8 cellular contexts compared by ENCODE assay signal in the genomic region with DNA sequence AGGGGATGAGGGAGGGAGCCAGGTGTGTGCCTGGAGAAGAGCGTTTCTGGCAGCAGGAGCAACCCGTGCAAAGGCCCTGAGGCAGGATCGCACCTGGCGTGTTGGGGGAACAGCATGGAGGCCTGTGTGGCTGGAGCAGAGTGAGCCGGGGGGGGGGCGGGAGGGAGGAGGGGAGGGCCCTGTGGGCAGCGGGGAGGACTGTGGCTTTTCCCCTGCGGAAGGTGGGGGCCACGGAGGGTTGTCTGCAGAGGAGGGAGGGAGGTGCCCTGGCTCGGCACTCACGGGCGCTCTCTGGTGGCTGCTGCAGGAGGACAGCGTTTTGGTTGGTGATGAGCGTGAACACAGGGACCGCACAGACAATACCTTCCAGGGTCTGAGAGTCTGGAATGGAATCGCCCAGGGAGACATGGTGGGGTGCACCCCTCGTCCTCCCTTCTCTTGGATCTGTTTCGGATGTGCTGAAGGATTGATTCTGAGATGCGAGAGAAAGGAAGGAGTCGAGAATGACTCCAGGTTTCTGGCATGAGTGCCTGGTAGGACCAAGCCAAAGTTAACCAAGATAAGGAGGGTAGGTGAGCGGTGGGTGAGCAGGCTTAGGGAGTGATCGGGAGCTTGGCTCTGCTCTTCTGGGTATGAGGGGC. TPM values are rescaled to one million over a fixed set of nuclear protein-coding genes. Genes with fewer than 3 reads are reported as not detected.
DNase-seq lines count a peak whose midpoint lies in the region; ATAC-seq and TF ChIP-seq lines count a peak whose summit lies in the region.

No MANE protein-coding gene starts in this region.

- DNase-seq in GM10266 (ENCODE audit: extremely low spot score) (peak; percentile 91), NCI-H1694 treated with DMSO at 0.1 percent for 48 hours (lab: John Stamatoyannopoulos, UW) (peak; percentile 4), lower lobe of right lung (peak; percentile 79)
- DNase-seq in activated CD4-positive, alpha-beta memory T cell treated with anti-CD3 and anti-CD28 coated beads for 36 hours = peak; percentile 86
- peak; percentile 55 for DNase-seq in stimulated activated CD8-positive, alpha-beta memory T cell treated with anti-CD3 and anti-CD28 coated beads, Interleukin-4, amount 100 ng/mL, for 24 hours (ENCODE audit: low read depth)

- peaks cover 63% of the 10 kb centered on the region for H3K4me1 ChIP-seq in lower lobe of right lung

- intact Hi-C loops in activated CD4-positive, alpha-beta memory T cell treated with anti-CD3 and anti-CD28 coated beads for 36 hours (cut with micrococcal nuclease) = loop anchor here (1.0 kb wide), 1 partner anchor 42 kb away; no protein-coding TSS in a partner anchor
- intact Hi-C loops in dendritic cell treated with granulocyte-macrophage colony-stimulating factor and Interleukin-4, amounts not matched to agents 40 ng/mL and 50 ng/mL, for 4 days (cut with micrococcal nuclease) = loop anchor here (1.0 kb wide), 1 partner anchor 42 kb away; no protein-coding TSS in a partner anchor
- intact Hi-C loops in lower lobe of right lung (cut with DNase I) = no loop called here

- TF ChIP-seq CTCF in GM10266 (IDR thresholded peaks at IDR 0.05; ENCODE audit: control insufficient read depth, insufficient read depth, low read depth, missing control alignments) (peak; percentile 66), lower lobe of right lung (IDR thresholded peaks at IDR 0.05) (peak; percentile 64)

- peak overlapping the region; percentile 31 for H3K27ac ChIP-seq in lower lobe of right lung

- H3K27me3 Mint-ChIP-seq in activated CD4-positive, alpha-beta memory T cell treated with anti-CD3 and anti-CD28 coated beads for 36 hours = no peaks in the 10 kb centered on the region
- no peaks in the 10 kb centered on the region for H3K27me3 Mint-ChIP-seq in dendritic cell treated with granulocyte-macrophage colony-stimulating factor and Interleukin-4, amounts not matched to agents 40 ng/mL and 50 ng/mL, for 4 days

- ATAC-seq in lower lobe of right lung = peak; percentile 62 to 65
- ATAC-seq in GM18498 (IDR thresholded peaks at IDR 0.05; ENCODE audit: unreplicated experiment) = no peak
- no peak for ATAC-seq in HG03457 (IDR thresholded peaks at IDR 0.05; ENCODE audit: unreplicated experiment)

- H3K4me3 ChIP-seq in lower lobe of right lung = no peak overlapping the region

- no peak overlapping the region for H3K4me3 Mint-ChIP-seq in activated CD4-positive, alpha-beta memory T cell treated with anti-CD3 and anti-CD28 coated beads for 36 hours
- no peak overlapping the region for H3K4me3 Mint-ChIP-seq in dendritic cell treated with granulocyte-macrophage colony-stimulating factor and Interleukin-4, amounts not matched to agents 40 ng/mL and 50 ng/mL, for 4 days

- no peaks in the 10 kb centered on the region for H3K9me3 Mint-ChIP-seq in activated CD4-positive, alpha-beta memory T cell treated with anti-CD3 and anti-CD28 coated beads for 36 hours
- H3K9me3 Mint-ChIP-seq in dendritic cell treated with granulocyte-macrophage colony-stimulating factor and Interleukin-4, amounts not matched to agents 40 ng/mL and 50 ng/mL, for 4 days = no peaks in the 10 kb centered on the region

- no peaks in the 10 kb centered on the region for H3K9me3 ChIP-seq in lower lobe of right lung

- CTCF ChIA-PET in activated CD4-positive, alpha-beta memory T cell treated with anti-CD3 and anti-CD28 coated beads for 36 hours (lab: Charles Lee) = interaction anchor here (1.0 to 3.3 kb wide), 6 partner anchors 22 to 42 kb away, joined by 3 to 37 read pairs (median 5); no protein-coding TSS in a partner anchor

- H3K36me3 ChIP-seq in lower lobe of right lung = peaks cover 24% of the 10 kb centered on the region

- H3K36me3 Mint-ChIP-seq in activated CD4-positive, alpha-beta memory T cell treated with anti-CD3 and anti-CD28 coated beads for 36 hours = peaks cover 9% of the 10 kb centered on the region
- H3K36me3 Mint-ChIP-seq in dendritic cell treated with granulocyte-macrophage colony-stimulating factor and Interleukin-4, amounts not matched to agents 40 ng/mL and 50 ng/mL, for 4 days (ENCODE audit: low read depth) = peaks cover 88% of the 10 kb centered on the region

- H3K27ac Mint-ChIP-seq in activated CD4-positive, alpha-beta memory T cell treated with anti-CD3 and anti-CD28 coated beads for 36 hours = peak overlapping the region; percentile 20
- H3K27ac Mint-ChIP-seq in dendritic cell treated with granulocyte-macrophage colony-stimulating factor and Interleukin-4, amounts not matched to agents 40 ng/mL and 50 ng/mL, for 4 days = peak overlapping the region; percentile 52

- H3K27me3 ChIP-seq in lower lobe of right lung (ENCODE audit: low read depth) = no peaks in the 10 kb centered on the region

- peaks cover 25% of the 10 kb centered on the region for H3K4me1 Mint-ChIP-seq in activated CD4-positive, alpha-beta memory T cell treated with anti-CD3 and anti-CD28 coated beads for 36 hours (ENCODE audit: low read depth)
- peaks cover 49% of the 10 kb centered on the region for H3K4me1 Mint-ChIP-seq in dendritic cell treated with granulocyte-macrophage colony-stimulating factor and Interleukin-4, amounts not matched to agents 40 ng/mL and 50 ng/mL, for 4 days (ENCODE audit: low read depth)

- POLR2A ChIA-PET in activated CD4-positive, alpha-beta memory T cell treated with anti-CD3 and anti-CD28 coated beads for 36 hours (lab: Charles Lee) = no interaction called here

RNA-seq across cellular contexts. Expression of a gene that starts 6.5 kb away (rescaled TPM):
- 10 to 100 TPM; 74.2 to 74.9 TPM for total RNA-seq in activated CD4-positive, alpha-beta memory T cell treated with anti-CD3 and anti-CD28 coated beads for 36 hours
- 101 TPM for total RNA-seq in lower lobe of right lung

RNA-seq across cellular contexts. Expression of a gene that starts 16.4 kb away (rescaled TPM):
- total RNA-seq in activated CD4-positive, alpha-beta memory T cell treated with anti-CD3 and anti-CD28 coated beads for 36 hours = 10 to 100 TPM; 14.5 to 16.0 TPM
- 60.1 TPM for total RNA-seq in lower lobe of right lung

RNA-seq across cellular contexts. Expression of a gene that starts 32.7 kb away (rescaled TPM):
- total RNA-seq in activated CD4-positive, alpha-beta memory T cell treated with anti-CD3 and anti-CD28 coated beads for 36 hours = 1 to 10 TPM; 1.7 to 2.9 TPM
- 11.0 TPM for total RNA-seq in lower lobe of right lung

RNA-seq across cellular contexts. Expression of a gene that starts 48.1 kb away (rescaled TPM):
- 100 to 1,000 TPM; 237 to 238 TPM for total RNA-seq in activated CD4-positive, alpha-beta memory T cell treated with anti-CD3 and anti-CD28 coated beads for 36 hours
- total RNA-seq in lower lobe of right lung = 152 TPM

RNA-seq across cellular contexts. Expression of a gene that starts 53.6 kb away (rescaled TPM):
- 1 to 10 TPM; 2.3 to 2.9 TPM for total RNA-seq in activated CD4-positive, alpha-beta memory T cell treated with anti-CD3 and anti-CD28 coated beads for 36 hours
- total RNA-seq in lower lobe of right lung = 49.0 TPM

Comparison
In these comparisons a context has a peak if more than half of its experiments do, and no peak if none do; other contexts are left out.
1. DNase-seq: peak in every context shown above with its lines; median percentile 91 in GM10266; 86 in activated CD4-positive, alpha-beta memory T cell treated with anti-CD3 and anti-CD28 coated beads for 36 hours; 79 in lower lobe of right lung; 55 in stimulated activated CD8-positive, alpha-beta memory T cell treated with anti-CD3 and anti-CD28 coated beads, Interleukin-4, amount 100 ng/mL, for 24 hours; 4 in NCI-H1694 treated with DMSO at 0.1 percent for 48 hours.
2. ATAC-seq: peak in lower lobe of right lung (2 of 2); none in GM18498 (single experiment) and HG03457 (single experiment).